In the genomic region with DNA sequence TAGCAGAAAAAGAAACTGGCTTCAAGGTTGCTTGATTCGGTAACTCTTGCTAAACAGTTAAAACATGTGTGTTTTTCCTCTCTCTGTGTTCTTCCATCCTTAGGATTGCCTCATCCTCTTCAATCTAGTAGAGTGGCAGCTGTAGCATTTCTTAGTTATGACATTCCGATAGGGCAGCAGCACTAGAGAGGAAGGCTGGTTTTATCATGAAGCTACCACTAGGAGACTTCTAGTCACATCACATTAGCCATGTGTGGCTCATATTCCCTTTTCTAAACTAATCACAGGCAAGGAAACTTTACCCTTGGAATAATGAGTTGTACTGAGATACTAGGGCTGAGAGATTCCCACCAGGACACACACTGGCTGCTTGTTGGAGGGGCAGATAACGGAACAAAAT, we compare ENCODE assay signal across 23 cellular contexts.
DNase-seq lines count a peak whose midpoint lies in the region; ATAC-seq, FAIRE-seq and TF ChIP-seq lines count a peak whose summit lies in the region.
"Had no signal": no experiment of that assay in that cellular context is flagged by ENCODE, and none has a peak within 500 bp of the region (broad histone marks: within the 10 kb centered on the region; RNA-seq: fewer than 3 reads in every experiment).

No MANE protein-coding gene starts in this region.

- H3K4me1 ChIP-seq in GM12878 (ENCODE audit: control insufficient read depth, insufficient read depth, low read length) (no peaks in the 10 kb centered on the region), mesenchymal stem cell (ENCODE audit: control insufficient read depth, insufficient read depth, low read depth, low read length) (peaks cover 1% of the 10 kb centered on the region)
- H3K4me1 ChIP-seq: Peyer's patch had no signal

- no peak overlapping the region for H3K4me3 ChIP-seq in GM12878
- no peak overlapping the region for H3K4me3 ChIP-seq in mesenchymal stem cell (ENCODE audit: insufficient read depth in 1 of 2, low read depth in 1 of 2, low read length in 2 of 2)
- H3K4me3 ChIP-seq: coronary artery, Peyer's patch had no signal

- H2AK5ac ChIP-seq in mesenchymal stem cell (ENCODE audit: low read length, severe bottlenecking): no peak overlapping the region

- TF ChIP-seq CTCF in GM12878 (IDR thresholded peaks at IDR 0.05 in 2 of 3, conservative IDR thresholded peaks at IDR 0.05 in 1 of 3; ENCODE audit: control insufficient read depth in 2 of 3, extremely low read depth in 1 of 3, insufficient read depth in 1 of 3, low read depth in 3 of 3, low read length in 3 of 3): no peak

- no peaks in the 10 kb centered on the region for H3K79me2 ChIP-seq in GM12878 (ENCODE audit: control insufficient read depth, insufficient read depth, low read length)

- 34% methylated on average over 3 of the region's 3 CpGs for WGBS in GM12878 (ENCODE audit: insufficient coverage, insufficient replicate concordance, low lambda C conversion rate, missing lambda C conversion rate)
- 93% methylated on average over 3 of the region's 3 CpGs for WGBS in mesenchymal stem cell

- H3K4ac ChIP-seq in mesenchymal stem cell (ENCODE audit: low read depth in 1 of 2, low read length in 2 of 2): no peak overlapping the region

- TF ChIP-seq RAD21 in GM12878 (IDR thresholded peaks at IDR 0.05; ENCODE audit: insufficient read depth, low read depth, low read length): no peak

- DNase-seq in DMS 273 (lab: John Stamatoyannopoulos, UW; ENCODE audit: unreplicated experiment): peak; percentile 8
- DNase-seq in DMS 273 treated with DMSO at 0.1 percent for 48 hours (lab: John Stamatoyannopoulos, UW): no peak
- peak; percentile 19 for DNase-seq in M059J (ENCODE audit: low read depth)
- DNase-seq in GM12878 (ENCODE audit: low read depth, low spot score): no peak
- DNase-seq in mesenchymal stem cell: peak; percentile 1
- no peak for DNase-seq in cortex of kidney (lab: John Stamatoyannopoulos, UW)
- no peak for DNase-seq in NCI-H524 treated with DMSO at 0.1 percent for 48 hours (lab: John Stamatoyannopoulos, UW)
- no peak for DNase-seq in hypothalamus (lab: John Stamatoyannopoulos, UW)
- DNase-seq: activated CD4-positive, alpha-beta T cell treated with anti-CD3 and anti-CD28 coated beads for 48 hours; activated naive CD4-positive, alpha-beta T cell; C1 segment of cervical spinal cord; left ventricle myocardium superior; NCI-H2081 treated with DMSO at 0.1 percent for 48 hours; NCI-H748 treated with DMSO at 0.1 percent for 48 hours; Peyer's patch; stimulated activated CD4-positive, alpha-beta T cell treated with anti-CD3 and anti-CD28 coated beads, Interleukin-15, amount 100 ng/mL, for 24 hours had no signal

- no peak overlapping the region for H3K18ac ChIP-seq in mesenchymal stem cell (ENCODE audit: low read depth in 1 of 2, low read length in 2 of 2)

- H2BK5ac ChIP-seq in mesenchymal stem cell (ENCODE audit: low read depth, low read length, poor library complexity, severe bottlenecking): no peak overlapping the region

- no peak overlapping the region for H3K9ac ChIP-seq in GM12878 (ENCODE audit: control insufficient read depth, insufficient read depth, low read length)
- no peak overlapping the region for H3K9ac ChIP-seq in mesenchymal stem cell (ENCODE audit: low read length)

- no peak overlapping the region for H4K91ac ChIP-seq in mesenchymal stem cell (ENCODE audit: low read length)

- no peaks in the 10 kb centered on the region for H4K20me1 ChIP-seq in GM12878 (ENCODE audit: control insufficient read depth, insufficient read depth)

- H2BK120ac ChIP-seq in mesenchymal stem cell (ENCODE audit: low read depth, low read length): no peak overlapping the region

- BruUV-seq in GM12878 (replicated peaks; lab: Mats Ljungman, UMichigan): no TSS peak

- H3K27ac ChIP-seq in GM12878 (ENCODE audit: control insufficient read depth, insufficient read depth) (no peak overlapping the region), mesenchymal stem cell (ENCODE audit: low read length, poor library complexity, severe bottlenecking) (no peak overlapping the region)
- H3K27ac ChIP-seq: 22Rv1, coronary artery, Peyer's patch had no signal

- SMC1A ChIA-PET in GM12878 (lab: Charles Lee; ENCODE audit: uncharacterized antibody, unreplicated experiment): interaction anchor here (0.6 to 1.2 kb wide), 3 partner anchors 9 to 597 kb away, joined by 3 to 4 read pairs (median 3); no protein-coding TSS in a partner anchor

- no peak overlapping the region for H4K8ac ChIP-seq in mesenchymal stem cell (ENCODE audit: low read length)

- ATAC-seq in GM12878: peak; percentile 50; the same call in 2 of the 3 replicates
- ATAC-seq: left ventricle myocardium superior; stimulated activated memory B cell treated with anti-CD40 and anti-IgM and Interleukin-4, amounts not matched to agents 10 μg/mL and 1 μg/mL and 100 μg/mL, for 72 hours had no signal

- intact Hi-C loops in GM12878 (cut with micrococcal nuclease; ENCODE audit: unreplicated experiment): no loop called here

- no peaks in the 10 kb centered on the region for H3K79me1 ChIP-seq in mesenchymal stem cell (replicated peaks; ENCODE audit: low read length, poor library complexity, severe bottlenecking)

- H2BK12ac ChIP-seq in mesenchymal stem cell (ENCODE audit: low read length in 2 of 2): no peak overlapping the region

- no peak overlapping the region for H2BK15ac ChIP-seq in mesenchymal stem cell (ENCODE audit: low read depth, poor library complexity, severe bottlenecking)

- POLR2A ChIA-PET in GM12878 (lab: Charles Lee): no interaction called here

- no peak overlapping the region for H3K23ac ChIP-seq in mesenchymal stem cell (ENCODE audit: low read length in 2 of 2)

- H3K27me3 ChIP-seq in GM12878 (replicated peaks in 1 of 2; ENCODE audit: control insufficient read depth in 2 of 2, insufficient read depth in 2 of 2, low read length in 1 of 2): no peaks in the 10 kb centered on the region
- H3K27me3 ChIP-seq in mesenchymal stem cell (ENCODE audit: control insufficient read depth in 1 of 2, insufficient read depth in 1 of 2, low read length in 2 of 2): no peaks in the 10 kb centered on the region
- H3K27me3 ChIP-seq: Peyer's patch had no signal

- H3K14ac ChIP-seq in mesenchymal stem cell (ENCODE audit: low read length in 2 of 2): no peak overlapping the region

- RAD21 ChIA-PET in GM12878 (lab: Charles Lee; ENCODE audit: unreplicated experiment): no interaction called here

- FAIRE-seq in GM12878 (lab: Jason Lieb, UNC): no peak
- FAIRE-seq: astrocyte, endothelial cell of umbilical vein, frontal cortex, TTC549 had no signal

- H3K36me3 ChIP-seq in GM12878 (ENCODE audit: control insufficient read depth in 2 of 2, insufficient read depth in 2 of 2, low read length in 1 of 2): no peaks in the 10 kb centered on the region
- H3K36me3 ChIP-seq in mesenchymal stem cell (ENCODE audit: control insufficient read depth in 1 of 2, insufficient read depth in 2 of 2, low read depth in 1 of 2, low read length in 2 of 2): no peaks in the 10 kb centered on the region
- H3K36me3 ChIP-seq: Peyer's patch had no signal

- H3K4me2 ChIP-seq in GM12878 (ENCODE audit: control insufficient read depth, insufficient read depth) (no peak overlapping the region), mesenchymal stem cell (ENCODE audit: low read length, poor library complexity, severe bottlenecking) (no peak overlapping the region)

- H3K9me3 ChIP-seq in GM12878 (replicated peaks; ENCODE audit: control insufficient read depth, insufficient read depth, low read length) (no peaks in the 10 kb centered on the region), mesenchymal stem cell (ENCODE audit: control insufficient read depth, low read length) (no peaks in the 10 kb centered on the region)
- H3K9me3 ChIP-seq: Peyer's patch had no signal

- TF ChIP-seq POLR2A in GM12878 (IDR thresholded peaks at IDR 0.05; ENCODE audit: low read depth, low read length): no peak

- H2AFZ ChIP-seq in GM12878 (ENCODE audit: control insufficient read depth, low read depth, low read length) (no peak overlapping the region), mesenchymal stem cell (ENCODE audit: low read depth, low read length) (no peak overlapping the region)

- in situ Hi-C loops in GM12878 (cut with MboI): no loop called here

- no peak for TF ChIP-seq EP300 in GM12878 (IDR thresholded peaks at IDR 0.05; ENCODE audit: borderline replicate concordance in 1 of 2, control insufficient read depth in 1 of 2, low read depth in 2 of 2, low read length in 2 of 2)

- CTCF ChIA-PET in GM12878 (lab: Yijun Ruan, JAX): interaction anchor here (1.5 to 1.9 kb wide), 2 partner anchors 497 to 499 kb away, joined by 6 to 7 read pairs; no protein-coding TSS in a partner anchor

TF ChIP-seq in GM12878, 131 proteins besides CTCF, POLR2A, EP300 and RAD21 (continues in another document):
- no peak for TF ChIP-seq ZNF622 (IDR thresholded peaks at IDR 0.05)
- no peak for TF ChIP-seq MTA2 (IDR thresholded peaks at IDR 0.05; ENCODE audit: low read depth)
- TF ChIP-seq KDM1A (IDR thresholded peaks at IDR 0.05; ENCODE audit: borderline replicate concordance): no peak
- no peak for TF ChIP-seq BRCA1 (IDR thresholded peaks at IDR 0.05; ENCODE audit: low read depth, low read length)
- TF ChIP-seq, protein P1, sequence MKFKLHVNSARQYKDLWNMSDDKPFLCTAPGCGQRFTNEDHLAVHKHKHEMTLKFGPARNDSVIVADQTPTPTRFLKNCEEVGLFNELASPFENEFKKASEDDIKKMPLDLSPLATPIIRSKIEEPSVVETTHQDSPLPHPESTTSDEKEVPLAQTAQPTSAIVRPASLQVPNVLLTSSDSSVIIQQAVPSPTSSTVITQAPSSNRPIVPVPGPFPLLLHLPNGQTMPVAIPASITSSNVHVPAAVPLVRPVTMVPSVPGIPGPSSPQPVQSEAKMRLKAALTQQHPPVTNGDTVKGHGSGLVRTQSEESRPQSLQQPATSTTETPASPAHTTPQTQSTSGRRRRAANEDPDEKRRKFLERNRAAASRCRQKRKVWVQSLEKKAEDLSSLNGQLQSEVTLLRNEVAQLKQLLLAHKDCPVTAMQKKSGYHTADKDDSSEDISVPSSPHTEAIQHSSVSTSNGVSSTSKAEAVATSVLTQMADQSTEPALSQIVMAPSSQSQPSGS (IDR thresholded peaks at IDR 0.05; ENCODE audit: low read length): no peak
- no peak for TF ChIP-seq HDGF (IDR thresholded peaks at IDR 0.05)
- no peak for TF ChIP-seq NFYA (IDR thresholded peaks at IDR 0.05; ENCODE audit: borderline replicate concordance, low read depth, low read length)
- no peak for TF ChIP-seq POU2F2 (IDR thresholded peaks at IDR 0.05; ENCODE audit: borderline replicate concordance, low read depth, low read length)

Comparison
In these comparisons a context has a peak if more than half of its experiments do, and no peak if none do; other contexts are left out.
1. DNase-seq: peak in DMS 273 (single experiment), M059J (single experiment) and mesenchymal stem cell (single experiment); none in DMS 273 treated with DMSO at 0.1 percent for 48 hours (single experiment), GM12878 (single experiment), cortex of kidney (single experiment), NCI-H524 treated with DMSO at 0.1 percent for 48 hours (single experiment) and hypothalamus (0 of 51).